16 cellular contexts compared by ENCODE assay signal in genomic region chr2:233256048-233256447, GRCh38. TPM values are rescaled to one million over a fixed set of nuclear protein-coding genes. Genes with fewer than 3 reads are reported as not detected.
"Had no signal": no experiment of that assay in that cellular context is flagged by ENCODE, and none has a peak within 500 bp of the region (broad histone marks: within the 10 kb centered on the region; RNA-seq: fewer than 3 reads in every experiment).

No MANE protein-coding gene starts in this region.

- H3K9me3 Mint-ChIP-seq: dendritic cell treated with granulocyte-macrophage colony-stimulating factor and Interleukin-4, amounts not matched to agents 40 ng/mL and 50 ng/mL, for 4 days; neural crest cell had no signal

- H3K4me3 Mint-ChIP-seq: dendritic cell treated with granulocyte-macrophage colony-stimulating factor and Interleukin-4, amounts not matched to agents 40 ng/mL and 50 ng/mL, for 4 days had no signal

- H3K27me3 Mint-ChIP-seq: dendritic cell treated with granulocyte-macrophage colony-stimulating factor and Interleukin-4, amounts not matched to agents 40 ng/mL and 50 ng/mL, for 4 days had no signal

- DNase-seq: activated CD4-positive, alpha-beta T cell treated with anti-CD3 and anti-CD28 coated beads, Interleukin-2, amount 50 U/mL, for 48 hours; activated CD4-positive, CD25-positive, alpha-beta regulatory T cell treated with anti-CD3 and anti-CD28 coated beads, Interleukin-2, amount 50 U/mL, for 72 hours; effector memory CD4-positive, alpha-beta T cell; foreskin keratinocyte; heart left ventricle; lower lobe of right lung; ovary; stimulated activated CD4-positive, alpha-beta T cell treated with anti-CD3 and anti-CD28 coated beads, Interleukin-1b, Interleukin-23, amount 100 ng/mL, for 48 hours; SW 1271; thyroid gland had no signal

- ATAC-seq: foreskin keratinocyte, heart left ventricle, lower lobe of right lung, sciatic nerve had no signal

- H3K27ac Mint-ChIP-seq: dendritic cell treated with granulocyte-macrophage colony-stimulating factor and Interleukin-4, amounts not matched to agents 40 ng/mL and 50 ng/mL, for 4 days had no signal

RNA-seq across cellular contexts. Expression of gene SAG, which starts 51.6 kb away (rescaled TPM):
- total RNA-seq: ascending aorta, breast epithelium, cerebellum, foreskin keratinocyte, lower lobe of right lung, neural crest cell, ovary, sciatic nerve had no signal
